In the genomic region with DNA sequence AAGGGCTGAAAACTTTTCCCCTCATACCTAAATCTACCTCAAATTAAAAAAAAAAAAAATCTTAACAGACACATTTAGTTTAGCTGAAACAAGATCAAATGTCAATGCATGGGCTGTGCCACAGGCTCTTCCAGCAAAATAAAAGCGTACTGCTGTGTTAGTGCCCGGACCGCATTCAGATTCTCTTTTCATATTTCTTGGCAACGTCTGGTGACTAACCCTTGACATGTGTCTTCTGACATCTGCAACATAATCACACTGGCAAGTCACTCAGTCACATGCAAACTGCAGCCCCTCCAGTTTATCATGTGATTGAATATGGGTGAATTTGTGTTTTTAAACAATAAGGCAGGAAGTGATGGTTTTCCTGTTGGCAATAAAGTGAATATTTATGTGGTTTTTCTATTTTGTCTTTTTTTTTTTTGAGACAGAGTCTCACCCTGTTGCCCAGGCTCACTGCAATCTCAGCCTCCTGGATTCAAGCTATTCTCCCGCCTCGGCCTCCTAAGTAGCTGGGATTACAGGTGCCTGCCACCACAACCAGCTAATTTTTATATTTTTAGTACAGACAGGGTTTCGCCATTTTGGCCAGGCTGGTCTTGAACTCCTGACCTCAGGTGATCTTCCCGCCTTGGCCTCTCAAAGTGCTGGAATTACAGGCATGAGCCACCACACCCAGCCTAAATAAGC, we compare ENCODE assay signal across 8 cellular contexts.
DNase-seq lines count a peak whose midpoint lies in the region; ATAC-seq and TF ChIP-seq lines count a peak whose summit lies in the region.
"Not testable (repeated sequence)": the region's sequence is repeated elsewhere in the genome, so short reads cannot be mapped to it uniquely, and the experiment has no call there.

No MANE protein-coding gene starts in this region.

- DNase-seq in DMS 273 (lab: John Stamatoyannopoulos, UW; ENCODE audit: unreplicated experiment) = peak; percentile 16
- DNase-seq in activated CD4-positive, alpha-beta T cell treated with anti-CD3 and anti-CD28 coated beads for 1 hour = peak; percentile 33
- DNase-seq in activated effector memory CD4-positive, alpha-beta T cell treated with anti-CD3 and anti-CD28 coated beads, Interleukin-2, amount 50 U/mL, for 16 hours = peak; percentile 73
- peak; percentile 97 to 99 for DNase-seq in dermis microvascular lymphatic vessel endothelial cell (ENCODE audit: low read depth in 2 of 2)
- not testable (repeated sequence) for DNase-seq in right cardiac atrium, upper lobe of left lung
- peak; percentile 50 for DNase-seq in retinal pigment epithelial cell (ENCODE audit: low read depth)

- not testable (repeated sequence) for TF ChIP-seq EP300 in upper lobe of left lung (IDR thresholded peaks at IDR 0.05)

- ATAC-seq in right cardiac atrium (peak; percentile 54 to 66), upper lobe of left lung (ENCODE audit: low FRiP score in 2 of 2) (peak; percentile 49 to 64)

- not testable (repeated sequence) for H3K9me2 ChIP-seq in Loucy (replicated peaks; ENCODE audit: low read depth, low read length)

- intact Hi-C loops in right cardiac atrium (cut with DNase I) = not testable (repeated sequence)

- H3K27me3 ChIP-seq in Loucy (ENCODE audit: insufficient read depth, low read length, poor library complexity, severe bottlenecking); right cardiac atrium (ENCODE audit: control insufficient read depth, insufficient read depth); upper lobe of left lung: not testable (repeated sequence)

- not testable (repeated sequence) for H3K27ac ChIP-seq in right cardiac atrium (ENCODE audit: low read length)
- peak overlapping the region in 2 of 4 donors; percentile 49 to 57 for H3K27ac ChIP-seq in upper lobe of left lung

- H3K4me2 ChIP-seq in Loucy (ENCODE audit: low read depth, low read length, poor library complexity, severe bottlenecking) = peak overlapping the region; percentile 31

- peaks cover 10% of the 10 kb centered on the region; the same call in 1 of the 2 replicates for H3K36me3 ChIP-seq in Loucy (ENCODE audit: insufficient read depth, low read length)
- peaks cover 5 to 44% (median 14%) of the 10 kb centered on the region in 4 donors for H3K36me3 ChIP-seq in upper lobe of left lung

- not testable (repeated sequence) for H4K20me1 ChIP-seq in Loucy (ENCODE audit: insufficient read depth, low read length, poor library complexity, severe bottlenecking)

- TF ChIP-seq CTCF in Loucy (conservative IDR thresholded peaks at IDR 0.05; ENCODE audit: low read length); retinal pigment epithelial cell (conservative IDR thresholded peaks at IDR 0.05; ENCODE audit: low read depth, low read length); upper lobe of left lung (IDR thresholded peaks at IDR 0.05): not testable (repeated sequence)

- not testable (repeated sequence) for H3K9ac ChIP-seq in Loucy (ENCODE audit: low read depth, low read length, poor library complexity, severe bottlenecking)

- H3F3A ChIP-seq in Loucy (ENCODE audit: low read depth) = not testable (repeated sequence)

- not testable (repeated sequence) for H3K4me3 ChIP-seq in Loucy (ENCODE audit: low read length, poor library complexity, severe bottlenecking); right cardiac atrium (ENCODE audit: low read length); retinal pigment epithelial cell (ENCODE audit: low read length); upper lobe of left lung

- H3K79me2 ChIP-seq in Loucy (ENCODE audit: insufficient read depth, low read length) = not testable (repeated sequence)

- H2AFZ ChIP-seq in Loucy (ENCODE audit: low read length) = not testable (repeated sequence)

- WGBS in right cardiac atrium = 66% methylated on average over 8 of the region's 8 CpGs
- 62 to 63% methylated on average over 8 of the region's 8 CpGs for WGBS in upper lobe of left lung, 2 donors

- TF ChIP-seq POLR2A in upper lobe of left lung (IDR thresholded peaks at IDR 0.05) = not testable (repeated sequence)

- H3K9me3 ChIP-seq in Loucy (ENCODE audit: insufficient read depth, low read depth, low read length); right cardiac atrium (ENCODE audit: control insufficient read depth, low read length); upper lobe of left lung: not testable (repeated sequence)

- H3K4me1 ChIP-seq in Loucy (ENCODE audit: insufficient read depth, low read length, poor library complexity, severe bottlenecking); right cardiac atrium (ENCODE audit: control insufficient read depth, insufficient read depth, low read length); upper lobe of left lung: not testable (repeated sequence)
